ENCODE assay signal across 24 cellular contexts in the genomic region with DNA sequence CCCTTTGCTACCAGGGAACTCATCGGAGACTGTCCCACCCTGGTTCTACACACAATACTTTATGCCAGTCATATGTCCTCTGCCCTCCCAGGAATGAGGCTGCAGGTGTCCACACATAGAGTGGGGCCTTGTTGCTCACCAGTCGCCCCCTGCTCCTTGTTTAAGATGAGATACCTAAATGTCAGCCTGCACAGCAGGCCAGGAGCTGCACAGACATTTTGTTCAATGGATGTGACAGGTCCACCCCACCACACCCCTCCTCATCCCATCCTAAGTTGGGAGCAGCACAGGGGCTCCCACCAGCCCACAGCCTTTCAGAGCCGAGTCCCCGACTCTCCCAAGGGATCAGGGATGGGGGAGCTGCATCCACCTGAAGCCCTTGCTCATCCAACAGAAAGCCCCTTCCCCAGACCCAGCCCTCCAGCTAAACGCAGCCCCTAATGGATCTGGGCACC. TPM values are rescaled to one million over a fixed set of nuclear protein-coding genes. Genes with fewer than 3 reads are reported as not detected.
A peak's percentile ranks its signal among the peaks of the same experiment; 100 is the strongest.
DNase-seq lines count a peak whose midpoint lies in the region; ATAC-seq, FAIRE-seq and TF ChIP-seq lines count a peak whose summit lies in the region.
"Had no signal": no experiment of that assay in that cellular context is flagged by ENCODE, and none has a peak within 500 bp of the region (broad histone marks: within the 10 kb centered on the region; RNA-seq: fewer than 3 reads in every experiment).

No MANE protein-coding gene starts in this region.

- BruUV-seq in HepG2 (replicated peaks; lab: Mats Ljungman, UMichigan): no TSS peak

- no peak overlapping the region for H3K4me3 Mint-ChIP-seq in glutamatergic neuron (ENCODE audit: unreplicated experiment)
- H3K4me3 Mint-ChIP-seq: CD8-positive, alpha-beta T cell; GM23338 had no signal

- peaks cover 19% of the 10 kb centered on the region for H3K27me3 Mint-ChIP-seq in glutamatergic neuron (ENCODE audit: unreplicated experiment)

- no peak overlapping the region for H3K4me3 ChIP-seq in right lobe of liver
- no peak overlapping the region for H3K4me3 ChIP-seq in HepG2 (replicated peaks in 1 of 3; ENCODE audit: insufficient read depth in 1 of 3, low read depth in 2 of 3, low read length in 3 of 3)
- no peak overlapping the region for H3K4me3 ChIP-seq in stomach
- no peak overlapping the region for H3K4me3 ChIP-seq in esophagus muscularis mucosa
- H3K4me3 ChIP-seq: A549, BLaER1, GM23338, MG63, Peyer's patch had no signal

- H2AFZ ChIP-seq in HepG2 (ENCODE audit: low read length): no peak overlapping the region
- H2AFZ ChIP-seq: GM23338 had no signal

- TF ChIP-seq EP300 in HepG2 (IDR thresholded peaks at IDR 0.05; ENCODE audit: low read depth in 2 of 2, low read length in 2 of 2): no peak
- TF ChIP-seq EP300 in HepG2 (CRISPR knock-in tag; IDR thresholded peaks at IDR 0.05; ENCODE audit: borderline replicate concordance): no peak
- no peak for TF ChIP-seq EP300 in stomach (IDR thresholded peaks at IDR 0.05)
- TF ChIP-seq EP300 in esophagus muscularis mucosa (IDR thresholded peaks at IDR 0.05): no peak

- no peak for TF ChIP-seq POLR2A in right lobe of liver (IDR thresholded peaks at IDR 0.05)
- TF ChIP-seq POLR2A in HepG2 (IDR thresholded peaks at IDR 0.05; ENCODE audit: insufficient read depth in 1 of 2, low read depth in 2 of 2, low read length in 2 of 2): no peak
- TF ChIP-seq POLR2A in stomach (IDR thresholded peaks at IDR 0.05): no peak
- TF ChIP-seq POLR2A in esophagus muscularis mucosa (IDR thresholded peaks at IDR 0.05; ENCODE audit: low read depth): no peak

- H3K27ac Mint-ChIP-seq in glutamatergic neuron (ENCODE audit: unreplicated experiment): no peak overlapping the region
- H3K27ac Mint-ChIP-seq: CD8-positive, alpha-beta T cell; GM23338 had no signal

- H3K79me2 ChIP-seq in HepG2 (ENCODE audit: insufficient read depth, low read length): no peaks in the 10 kb centered on the region

- no peak overlapping the region for H3K9ac ChIP-seq in HepG2 (ENCODE audit: insufficient read depth, low read depth, low read length)
- H3K9ac ChIP-seq: BLaER1 had no signal

- H3K27ac ChIP-seq in right lobe of liver (no peak overlapping the region), HepG2 (ENCODE audit: extremely low read length, insufficient read depth, low read length) (no peak overlapping the region), stomach (no peak overlapping the region), esophagus muscularis mucosa (replicated peaks in 1 of 4) (no peak overlapping the region)
- H3K27ac ChIP-seq: A549, BLaER1, Peyer's patch had no signal

- intact Hi-C loops in right lobe of liver (cut with DNase I) (loop anchor here (10.0 kb wide), 2 partner anchors 268 to 588 kb away; no protein-coding TSS in a partner anchor), HepG2 (cut with micrococcal nuclease; ENCODE audit: unreplicated experiment) (no loop called here), stomach (cut with DNase I; ENCODE audit: low total_unique reads) (loop anchor here (10.0 kb wide), 1 partner anchor 828 kb away; no protein-coding TSS in a partner anchor), esophagus muscularis mucosa (cut with DNase I) (no loop called here)

- TF ChIP-seq RAD21 in HepG2 (CRISPR knock-in tag; IDR thresholded peaks at IDR 0.05): no peak

- peaks cover 3% of the 10 kb centered on the region; the same call in 1 of the 2 replicates for H4K20me1 ChIP-seq in HepG2 (ENCODE audit: insufficient read depth, low read length)

- WGBS in right lobe of liver (ENCODE audit: insufficient coverage, low coverage, low lambda C conversion rate, missing lambda C conversion rate): 69% methylated on average over 2 of the region's 5 CpGs
- 6% methylated on average over 2 of the region's 5 CpGs for WGBS in HepG2 (ENCODE audit: low lambda C conversion rate)
- WGBS in stomach, 5 donors: 70 to 86% (median 78%) methylated on average over 5 of the region's 5 CpGs
- 84% methylated on average over 4 of the region's 5 CpGs for WGBS in esophagus muscularis mucosa

- H3K36me3 ChIP-seq in right lobe of liver (no peaks in the 10 kb centered on the region), HepG2 (replicated peaks in 1 of 2; ENCODE audit: control insufficient read depth in 1 of 2, insufficient read depth in 2 of 2, low read length in 2 of 2) (no peaks in the 10 kb centered on the region), stomach (no peaks in the 10 kb centered on the region), esophagus muscularis mucosa (no peaks in the 10 kb centered on the region)
- H3K36me3 ChIP-seq: BLaER1, MG63, Peyer's patch had no signal

- no peak for TF ChIP-seq CTCF in right lobe of liver (IDR thresholded peaks at IDR 0.05)
- no peak for TF ChIP-seq CTCF in HepG2 (CRISPR knock-in tag; IDR thresholded peaks at IDR 0.05)
- no peak for TF ChIP-seq CTCF in glutamatergic neuron (IDR thresholded peaks at IDR 0.05; ENCODE audit: partially characterized antibody, unreplicated experiment)
- TF ChIP-seq CTCF in stomach (IDR thresholded peaks at IDR 0.05): no peak
- no peak for TF ChIP-seq CTCF in esophagus muscularis mucosa (IDR thresholded peaks at IDR 0.05)

- H3K4me2 ChIP-seq in HepG2 (ENCODE audit: low read depth, low read length): no peak overlapping the region
- H3K4me2 ChIP-seq: A549, GM23338 had no signal

- CTCF ChIA-PET in HepG2 (lab: Yijun Ruan, JAX; ENCODE audit: low intra/inter-chr PET ratio, low total read pairs): no interaction called here

- POLR2A ChIA-PET in HepG2 (lab: Yijun Ruan, JAX): no interaction called here

- DNase-seq in right lobe of liver (peak in 2 of 3 donors; percentile 16 to 30), HepG2 (ENCODE audit: low spot score) (no peak), glutamatergic neuron (peak; percentile 5), stomach (peak; percentile 17), NCI-H510A treated with DMSO at 0.1 percent for 48 hours (lab: John Stamatoyannopoulos, UW) (no peak), esophagus muscularis mucosa (ENCODE audit: extremely low spot score) (no peak), AML-193 (lab: John Stamatoyannopoulos, UW) (no peak)
- DNase-seq: Calu3; CD8-positive, alpha-beta T cell; GF-D8; Kasumi-1; MG63; NCI-H1092; NCI-H1436 treated with DMSO at 0.1 percent for 48 hours; NCI-H2029; NCI-H2171; NCI-H446 treated with DMSO at 0.1 percent for 48 hours; NK-92 treated with Interleukin-12 subunit alpha and Interleukin-12 subunit beta, amount 100 ng/mL, for 24 hours had no signal

- H3K9me3 ChIP-seq in right lobe of liver (no peaks in the 10 kb centered on the region), HepG2 (ENCODE audit: low read length) (no peaks in the 10 kb centered on the region), stomach (no peaks in the 10 kb centered on the region), esophagus muscularis mucosa (no peaks in the 10 kb centered on the region)
- H3K9me3 ChIP-seq: A549, BLaER1, MG63, Peyer's patch had no signal

- H3K36me3 Mint-ChIP-seq in glutamatergic neuron (ENCODE audit: unreplicated experiment): no peaks in the 10 kb centered on the region
- H3K36me3 Mint-ChIP-seq: CD8-positive, alpha-beta T cell had no signal

- in situ Hi-C loops in HepG2 (cut with HindIII; ENCODE audit: extremely low pct_ligation_motif_present, low pct_unique_long_range_greater_than_20kb): loop anchor here (10.0 kb wide), 1 partner anchor 108 kb away; no protein-coding TSS in a partner anchor

- H3K27me3 ChIP-seq in right lobe of liver: no peaks in the 10 kb centered on the region
- peaks cover 9 to 70% of the 10 kb centered on the region in 2 experiments; a peak in 4 of 5 replicates for H3K27me3 ChIP-seq in HepG2 (ENCODE audit: control insufficient read depth in 1 of 2, insufficient read depth in 2 of 2, low read length in 2 of 2)
- peaks cover 2 to 86% (median 36%) of the 10 kb centered on the region in 3 donors for H3K27me3 ChIP-seq in stomach
- peaks cover 0 to 79% (median 13%) of the 10 kb centered on the region in 4 donors for H3K27me3 ChIP-seq in esophagus muscularis mucosa
- H3K27me3 ChIP-seq: MG63, Peyer's patch had no signal

- H3K9me3 Mint-ChIP-seq in glutamatergic neuron (ENCODE audit: unreplicated experiment): peaks cover 7% of the 10 kb centered on the region
- H3K9me3 Mint-ChIP-seq: CD8-positive, alpha-beta T cell; GM23338 had no signal

- ATAC-seq in right lobe of liver: no peak
- ATAC-seq in HepG2: no peak
- ATAC-seq: CD8-positive, alpha-beta T cell; GM23338; HCT116; Right ventricle myocardium inferior had no signal

- H3K4me1 ChIP-seq in right lobe of liver (peaks cover 0 to 4% (median 0%) of the 10 kb centered on the region in 4 donors), HepG2 (ENCODE audit: insufficient read depth, low read length) (no peaks in the 10 kb centered on the region), stomach (peaks cover 4 to 9% (median 6%) of the 10 kb centered on the region in 4 donors), esophagus muscularis mucosa (peaks cover 4 to 13% (median 10%) of the 10 kb centered on the region in 4 donors)
- H3K4me1 ChIP-seq: A549 had no signal

- no peak for FAIRE-seq in HepG2 (lab: Jason Lieb, UNC)
- FAIRE-seq: A549 had no signal

- no peaks in the 10 kb centered on the region for H3K4me1 Mint-ChIP-seq in glutamatergic neuron (ENCODE audit: low read depth, unreplicated experiment)

RNA-seq across cellular contexts. Expression of gene GRID1, which starts 6.2 kb away (rescaled TPM):
- 1 to 10 TPM in 2 of 6 experiments, under 1 TPM in 4; 0.05 to 1.9 (median 0.81) TPM for total RNA-seq in right lobe of liver
- total RNA-seq in HepG2 (2016; rRNA removed; fragmentation: Illumina TruSeq; extraction: Trizol): not detected in 2 replicates
- not detected in 2 replicates for total RNA-seq in HepG2 (2016; cell fraction: cytosol; rRNA removed; fragmentation: Illumina TruSeq; extraction: Trizol; ENCODE audit: low read depth)
- not detected in 2 replicates for total RNA-seq in HepG2 (2016; cell fraction: insoluble cytoplasmic fraction; rRNA removed; fragmentation: Illumina TruSeq; extraction: Trizol)
- total RNA-seq in HepG2 (2016; cell fraction: membrane; rRNA removed; fragmentation: Illumina TruSeq; extraction: Trizol): not detected in 2 replicates
- not detected in 2 replicates for total RNA-seq in HepG2 (2016; cell fraction: nucleus; rRNA removed; fragmentation: Illumina TruSeq; extraction: Trizol)
- polyA plus RNA-seq in HepG2 (2011; rRNA removed): 0.03 and 0.05 TPM in 2 replicates
- polyA plus RNA-seq in HepG2 (2011; cell fraction: cytosol; rRNA removed): 0.01 and 0.03 TPM in 2 replicates
- not detected in 2 replicates for polyA plus RNA-seq in HepG2 (2011; cell fraction: nucleus; rRNA removed)
- polyA plus RNA-seq in HepG2 (2012): not detected in 2 replicates
- polyA plus RNA-seq in HepG2 (2016; cell fraction: cytosol; fragmentation: Illumina TruSeq; extraction: Trizol; ENCODE audit: low read depth): not detected in 2 replicates
- not detected in 2 replicates for polyA plus RNA-seq in HepG2 (2016; cell fraction: insoluble cytoplasmic fraction; fragmentation: Illumina TruSeq; extraction: Trizol; ENCODE audit: low read depth)
- not detected in 2 replicates for polyA plus RNA-seq in HepG2 (2016; cell fraction: membrane; fragmentation: Illumina TruSeq; extraction: Trizol; ENCODE audit: low read depth)
- polyA plus RNA-seq in HepG2 (2016; cell fraction: nucleus; fragmentation: Illumina TruSeq; extraction: Trizol; ENCODE audit: insufficient read depth, low read depth): not detected in 2 replicates
- 5.3 TPM in 1 of 2 replicates, not detected in the other for polyA minus RNA-seq in HepG2 (2011; rRNA and poly(A)+ RNA removed; ENCODE audit: low replicate concordance)
- not detected in 2 replicates for polyA minus RNA-seq in HepG2 (2011; cell fraction: cytosol; rRNA and poly(A)+ RNA removed)
- 0.25 TPM in 1 of 2 replicates, not detected in the other for polyA minus RNA-seq in HepG2 (2011; cell fraction: nucleus; rRNA and poly(A)+ RNA removed)
- total RNA-seq in glutamatergic neuron (ENCODE audit: unreplicated experiment): 8.0 TPM
- total RNA-seq in stomach: 1 to 10 TPM in 4 of 5 donors, not detected in 1; 1.0 to 8.5 (median 1.9) TPM
- under 1 TPM; 0.31 to 0.63 (median 0.50) TPM for polyA plus RNA-seq in stomach
- 1 to 10 TPM in 2 of 4 donors, under 1 TPM in 2; under 0.01 to 1.3 (median 1.1) TPM for total RNA-seq in esophagus muscularis mucosa
- total RNA-seq: Calu3; CD8-positive, alpha-beta T cell had no signal

Comparison
In these comparisons a context has a peak if more than half of its experiments do, and no peak if none do; other contexts are left out.
1. DNase-seq: peak in right lobe of liver (2 of 3), glutamatergic neuron (single experiment) and stomach (single experiment); none in HepG2 (single experiment), NCI-H510A treated with DMSO at 0.1 percent for 48 hours (single experiment), esophagus muscularis mucosa (single experiment) and AML-193 (0 of 2).
2. intact Hi-C loops: an anchor here in right lobe of liver (10.0 kb wide) and stomach (10.0 kb wide); none called in HepG2 and esophagus muscularis mucosa.